ENCODE assay signal across 19 cellular contexts in genomic region chr9:18921677-18922076, GRCh38.
DNase-seq lines count a peak whose midpoint lies in the region; ATAC-seq and TF ChIP-seq lines count a peak whose summit lies in the region.
"Had no signal": no experiment of that assay in that cellular context is flagged by ENCODE, and none has a peak within 500 bp of the region (broad histone marks: within the 10 kb centered on the region; RNA-seq: fewer than 3 reads in every experiment).

No MANE protein-coding gene starts in this region.

- no peak overlapping the region for H4K8ac ChIP-seq in mesenchymal stem cell (ENCODE audit: low read length)

- H3K4me1 ChIP-seq in mesenchymal stem cell (ENCODE audit: control insufficient read depth, insufficient read depth, low read depth, low read length): peaks cover 4% of the 10 kb centered on the region
- peaks cover 0 to 3% of the 10 kb centered on the region in 2 donors for H3K4me1 ChIP-seq in aorta (ENCODE audit: control insufficient read depth in 1 of 2, insufficient read depth in 2 of 2, low read length in 2 of 2)
- H3K4me1 ChIP-seq: BE2C, SJSA1 had no signal

- no peak overlapping the region for H3K4me3 ChIP-seq in cardiac fibroblast (replicated peaks in 1 of 2; ENCODE audit: low read depth in 2 of 2, low read length in 2 of 2)
- H3K4me3 ChIP-seq in mesenchymal stem cell (ENCODE audit: insufficient read depth in 1 of 2, low read depth in 1 of 2, low read length in 2 of 2): no peak overlapping the region
- no peak overlapping the region for H3K4me3 ChIP-seq in aorta (ENCODE audit: low read length in 2 of 2)
- H3K4me3 ChIP-seq: MG63, PC-9, SJSA1 had no signal

- H3K4ac ChIP-seq in mesenchymal stem cell (ENCODE audit: low read depth in 1 of 2, low read length in 2 of 2): no peak overlapping the region

- no peak overlapping the region for H2AFZ ChIP-seq in mesenchymal stem cell (ENCODE audit: low read depth, low read length)
- H2AFZ ChIP-seq: PC-9 had no signal

- no peak for TF ChIP-seq CTCF in cardiac fibroblast (IDR thresholded peaks at IDR 0.05; ENCODE audit: low read depth, low read length)

- no peak overlapping the region for H2AK5ac ChIP-seq in mesenchymal stem cell (ENCODE audit: low read length, severe bottlenecking)

- H3K9ac ChIP-seq in mesenchymal stem cell (ENCODE audit: low read length): peak overlapping the region; percentile 34

- H3K36me3 ChIP-seq in mesenchymal stem cell (ENCODE audit: control insufficient read depth in 1 of 2, insufficient read depth in 2 of 2, low read depth in 1 of 2, low read length in 2 of 2) (no peaks in the 10 kb centered on the region), aorta (ENCODE audit: control insufficient read depth in 1 of 2, insufficient read depth in 2 of 2, low read length in 1 of 2) (no peaks in the 10 kb centered on the region)
- H3K36me3 ChIP-seq: BE2C, MG63, SJSA1 had no signal

- no peak overlapping the region for H3K18ac ChIP-seq in mesenchymal stem cell (ENCODE audit: low read depth in 1 of 2, low read length in 2 of 2)

- intact Hi-C loops in aorta (cut with DNase I): no loop called here

- H3K27ac Mint-ChIP-seq in stimulated activated memory B cell treated with anti-CD40 and anti-IgM and Interleukin-4, amounts not matched to agents 10 μg/mL and 1 μg/mL and 100 μg/mL, for 72 hours: no peak overlapping the region
- H3K27ac Mint-ChIP-seq: CD4-positive, alpha-beta memory T cell had no signal

- H3K4me3 Mint-ChIP-seq in stimulated activated memory B cell treated with anti-CD40 and anti-IgM and Interleukin-4, amounts not matched to agents 10 μg/mL and 1 μg/mL and 100 μg/mL, for 72 hours: no peak overlapping the region
- H3K4me3 Mint-ChIP-seq: CD4-positive, alpha-beta memory T cell had no signal

- H3K4me2 ChIP-seq in mesenchymal stem cell (ENCODE audit: low read length, poor library complexity, severe bottlenecking): no peak overlapping the region
- H3K4me2 ChIP-seq: PC-9 had no signal

- no peak overlapping the region for H2BK120ac ChIP-seq in mesenchymal stem cell (ENCODE audit: low read depth, low read length)

- H2BK15ac ChIP-seq in mesenchymal stem cell (ENCODE audit: low read depth, poor library complexity, severe bottlenecking): no peak overlapping the region

- no peak overlapping the region for H2BK5ac ChIP-seq in mesenchymal stem cell (ENCODE audit: low read depth, low read length, poor library complexity, severe bottlenecking)

- no peak overlapping the region for H2BK12ac ChIP-seq in mesenchymal stem cell (ENCODE audit: low read length in 2 of 2)

- no peak overlapping the region for H4K91ac ChIP-seq in mesenchymal stem cell (ENCODE audit: low read length)

- H3K14ac ChIP-seq in mesenchymal stem cell (ENCODE audit: low read length in 2 of 2): no peak overlapping the region

- H3K27me3 ChIP-seq in mesenchymal stem cell (ENCODE audit: control insufficient read depth in 1 of 2, insufficient read depth in 1 of 2, low read length in 2 of 2): no peaks in the 10 kb centered on the region
- H3K27me3 ChIP-seq in aorta (ENCODE audit: control insufficient read depth in 1 of 2, insufficient read depth in 2 of 2, low read length in 1 of 2): no peaks in the 10 kb centered on the region
- H3K27me3 ChIP-seq: BE2C, MG63, SJSA1 had no signal

- H3K23ac ChIP-seq in mesenchymal stem cell (ENCODE audit: low read length in 2 of 2): no peak overlapping the region

- no peaks in the 10 kb centered on the region for H3K36me3 Mint-ChIP-seq in stimulated activated memory B cell treated with anti-CD40 and anti-IgM and Interleukin-4, amounts not matched to agents 10 μg/mL and 1 μg/mL and 100 μg/mL, for 72 hours
- H3K36me3 Mint-ChIP-seq: CD4-positive, alpha-beta memory T cell had no signal

- ATAC-seq in aorta (ENCODE audit: low FRiP score): peak; percentile 17
- no peak for ATAC-seq in stimulated activated memory B cell treated with anti-CD40 and anti-IgM and Interleukin-4, amounts not matched to agents 10 μg/mL and 1 μg/mL and 100 μg/mL, for 72 hours

- no peaks in the 10 kb centered on the region for H3K4me1 Mint-ChIP-seq in stimulated activated memory B cell treated with anti-CD40 and anti-IgM and Interleukin-4, amounts not matched to agents 10 μg/mL and 1 μg/mL and 100 μg/mL, for 72 hours
- H3K4me1 Mint-ChIP-seq: CD4-positive, alpha-beta memory T cell had no signal

- DNase-seq in EH (ENCODE audit: low read depth) (peak; percentile 63), cardiac fibroblast (ENCODE audit: low read depth in 2 of 2) (peak; percentile 15 to 22), mesenchymal stem cell (no peak), aorta (no peak), globus pallidus (ENCODE audit: low spot score) (no peak)
- DNase-seq in activated CD4-positive, CD25-positive, alpha-beta regulatory T cell treated with anti-CD3 and anti-CD28 coated beads, Interleukin-2, amount 50 U/mL, for 72 hours: no peak
- DNase-seq: ACHN; BE2C; Calu3; CD4-positive, alpha-beta memory T cell; DMS53; Karpas-422; MG63; NCI-H1105; NCI-H1694; NCI-H510A treated with DMSO at 0.1 percent for 48 hours; PC-9 had no signal

- H3K9me3 ChIP-seq in mesenchymal stem cell (ENCODE audit: control insufficient read depth, low read length): no peaks in the 10 kb centered on the region
- no peaks in the 10 kb centered on the region for H3K9me3 ChIP-seq in aorta (ENCODE audit: control insufficient read depth, low read length)
- H3K9me3 ChIP-seq: BE2C, MG63, SJSA1 had no signal

- no peaks in the 10 kb centered on the region for H3K9me3 Mint-ChIP-seq in stimulated activated memory B cell treated with anti-CD40 and anti-IgM and Interleukin-4, amounts not matched to agents 10 μg/mL and 1 μg/mL and 100 μg/mL, for 72 hours
- H3K9me3 Mint-ChIP-seq: CD4-positive, alpha-beta memory T cell had no signal

- H3K27ac ChIP-seq in mesenchymal stem cell (ENCODE audit: low read length, poor library complexity, severe bottlenecking) (no peak overlapping the region), aorta (ENCODE audit: low read depth in 1 of 2, low read length in 2 of 2) (peak overlapping the region; percentile 73 to 78)
- H3K27ac ChIP-seq: PC-9, SJSA1 had no signal

- H3K27me3 Mint-ChIP-seq in stimulated activated memory B cell treated with anti-CD40 and anti-IgM and Interleukin-4, amounts not matched to agents 10 μg/mL and 1 μg/mL and 100 μg/mL, for 72 hours: no peaks in the 10 kb centered on the region

- 79% methylated on average over 2 of the region's 2 CpGs for WGBS in mesenchymal stem cell
- WGBS in aorta, 2 donors: 6 to 9% methylated on average over 2 of the region's 2 CpGs

- H3K79me1 ChIP-seq in mesenchymal stem cell (replicated peaks; ENCODE audit: low read length, poor library complexity, severe bottlenecking): no peaks in the 10 kb centered on the region

Comparison
In these comparisons a context has a peak if more than half of its experiments do, and no peak if none do; other contexts are left out.
1. DNase-seq: peak in EH (single experiment) and cardiac fibroblast (2 of 2); none in mesenchymal stem cell (single experiment), aorta (0 of 2), activated CD4-positive, CD25-positive, alpha-beta regulatory T cell treated with anti-CD3 and anti-CD28 coated beads, Interleukin-2, amount 50 U/mL, for 72 hours (single experiment) and globus pallidus (single experiment).